In genomic region chr10:127370601-127371000, GRCh38 we compare ENCODE assay signal across 16 cellular contexts.
"Had no signal": no experiment of that assay in that cellular context is flagged by ENCODE, and none has a peak within 500 bp of the region (broad histone marks: within the 10 kb centered on the region; RNA-seq: fewer than 3 reads in every experiment).

No MANE protein-coding gene starts in this region.

- DNase-seq: Kasumi-1, MM.1S, NCI-H1092 treated with DMSO at 0.1 percent for 48 hours, NCI-H1436, NCI-H187, NCI-H2029, NCI-H2081 treated with DMSO at 0.1 percent for 48 hours, NCI-H2171, NCI-H226, NCI-H446, NCI-H510A, NCI-H524 treated with DMSO at 0.1 percent for 48 hours, Right ventricle myocardium superior, RPMI8226, SIG-M5, SW 1271 had no signal
